8 cellular contexts compared by ENCODE assay signal in the genomic region with DNA sequence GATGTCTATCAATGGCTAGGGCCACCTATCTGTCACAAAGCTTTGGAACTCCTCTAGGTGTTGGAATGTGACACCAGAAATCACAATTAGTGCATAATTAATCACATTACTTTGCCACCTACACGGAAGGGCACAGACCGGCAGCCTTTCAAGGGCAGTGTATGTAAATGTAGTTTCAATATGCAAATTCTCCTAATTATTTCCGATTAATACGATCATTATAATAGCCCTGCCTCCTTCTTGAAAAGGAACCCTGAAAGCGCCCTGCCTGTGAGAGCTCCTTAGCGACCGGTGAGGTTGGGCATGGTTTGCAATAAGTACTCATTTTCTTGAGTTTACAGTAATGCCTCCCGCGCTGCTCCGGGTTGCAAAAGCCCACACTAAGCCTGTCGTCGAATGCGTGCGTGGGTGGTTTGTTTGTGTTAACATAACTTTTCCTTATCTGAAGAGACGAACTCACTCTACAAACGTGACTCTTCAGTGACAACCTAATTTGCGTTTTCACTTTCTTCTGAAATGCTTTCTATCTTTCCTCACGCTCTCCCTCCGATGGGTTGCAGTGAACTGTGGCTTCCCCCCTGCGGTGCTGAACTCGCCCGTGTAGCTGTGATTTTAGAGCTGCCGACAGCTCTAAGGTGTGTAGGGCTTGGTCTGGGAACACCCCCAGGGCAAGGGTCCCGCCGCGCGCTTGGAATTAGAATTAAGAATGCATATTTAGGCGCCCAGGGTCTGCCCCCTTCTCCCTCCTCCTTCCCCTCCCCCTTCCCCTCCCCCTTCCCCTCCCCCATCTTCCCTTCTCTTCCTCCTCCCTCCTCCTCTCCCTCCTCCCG. TPM values are rescaled to one million over a fixed set of nuclear protein-coding genes. Genes with fewer than 3 reads are reported as not detected.
DNase-seq lines count a peak whose midpoint lies in the region; ATAC-seq and TF ChIP-seq lines count a peak whose summit lies in the region.

No MANE protein-coding gene starts in this region.

- no peak overlapping the region for H2AK5ac ChIP-seq in H9 (ENCODE audit: insufficient read length, low read length)

- peaks cover 2% of the 10 kb centered on the region; the same call in 1 of the 2 replicates for H3K79me2 ChIP-seq in H9 (ENCODE audit: insufficient read depth, low read length)

- POLR2A ChIA-PET in AG04450 (lab: Yijun Ruan, JAX): interaction anchor here (0.6 to 5.0 kb wide), 57 partner anchors 11 to 1253 kb away, joined by 3 to 90 read pairs (median 4); partner anchors contain the start of gene MBOAT2
- POLR2A ChIA-PET in activated CD4-positive, alpha-beta T cell treated with anti-CD3 and anti-CD28 coated beads, Interleukin-2, amount 10 ng/mL, durations not matched to agents 7 days and 5 days (lab: Charles Lee): interaction anchor here (0.6 to 1.8 kb wide), 6 partner anchors 104 to 1478 kb away, joined by 3 to 17 read pairs (median 3); no protein-coding TSS in a partner anchor

- peak overlapping the region; percentile 64 for H3K4me3 ChIP-seq in AG04450 (ENCODE audit: low read depth, low read length)

- no peak overlapping the region for H3K9ac ChIP-seq in H9 (ENCODE audit: extremely low read depth, insufficient read length, low read length)

- H3K18ac ChIP-seq in H9 (ENCODE audit: insufficient read length, low read depth, low read length): peak overlapping the region; percentile 3

- H3K9me3 Mint-ChIP-seq in H9: peaks cover 0 to 8% of the 10 kb centered on the region in 2 experiments; a peak in 2 of 5 replicates
- no peaks in the 10 kb centered on the region for H3K9me3 Mint-ChIP-seq in activated CD4-positive, alpha-beta T cell treated with anti-CD3 and anti-CD28 coated beads, Interleukin-2, amount 10 ng/mL, durations not matched to agents 7 days and 5 days

- H3K27me3 ChIP-seq in AG04450 (ENCODE audit: control insufficient read depth, insufficient read depth, low read length) (no peaks in the 10 kb centered on the region), H9 (ENCODE audit: insufficient read depth, low read length) (peaks cover 25% of the 10 kb centered on the region; the same call in 1 of the 2 replicates)

- H2BK5ac ChIP-seq in H9 (ENCODE audit: insufficient read length, low read length): no peak overlapping the region

- no peak overlapping the region for H2BK120ac ChIP-seq in H9 (ENCODE audit: low read depth, low read length, poor library complexity, severe bottlenecking)

- H3K23ac ChIP-seq in H9 (ENCODE audit: insufficient read length, low read depth, low read length): no peak overlapping the region

- no CpG with 5 or more reads among the region's 29 CpGs for WGBS in H9 (ENCODE audit: extremely low coverage, insufficient read length, low lambda C conversion rate)

- no peak overlapping the region for H4K91ac ChIP-seq in H9 (ENCODE audit: insufficient read length, low read depth, low read length)

- peak overlapping the region; percentile 85 for H3K27ac ChIP-seq in AG04450 (ENCODE audit: low read depth, low read length)
- H3K27ac ChIP-seq in H9 (ENCODE audit: insufficient read length, low read depth, low read length): peak overlapping the region; percentile 15

- H3K36me3 Mint-ChIP-seq in H9 (ENCODE audit: insufficient read depth in 1 of 3, low read depth in 3 of 3): peaks cover 5 to 20% (median 20%) of the 10 kb centered on the region in 3 experiments
- peaks cover 23% of the 10 kb centered on the region for H3K36me3 Mint-ChIP-seq in activated CD4-positive, alpha-beta T cell treated with anti-CD3 and anti-CD28 coated beads, Interleukin-2, amount 10 ng/mL, durations not matched to agents 7 days and 5 days (ENCODE audit: low read depth)

- no peak overlapping the region for H3K4ac ChIP-seq in H9 (ENCODE audit: low read depth, low read length)

- H3K4me3 Mint-ChIP-seq in H9: peak overlapping the region; percentile 63 to 80
- peak overlapping the region; percentile 92 for H3K4me3 Mint-ChIP-seq in activated CD4-positive, alpha-beta T cell treated with anti-CD3 and anti-CD28 coated beads, Interleukin-2, amount 10 ng/mL, durations not matched to agents 7 days and 5 days

- no peak overlapping the region for H2BK12ac ChIP-seq in H9 (ENCODE audit: insufficient read length, low read depth, low read length)

- peak overlapping the region; percentile 88 for H3K4me2 ChIP-seq in H9 (ENCODE audit: insufficient read depth, insufficient read length, low read length)

- no peaks in the 10 kb centered on the region for H3K79me1 ChIP-seq in H9 (ENCODE audit: insufficient read depth, low read depth, low read length, poor library complexity, severe bottlenecking)

- H3K27me3 Mint-ChIP-seq in H9 (ENCODE audit: low read depth): peaks cover 23% of the 10 kb centered on the region
- peaks cover 18% of the 10 kb centered on the region for H3K27me3 Mint-ChIP-seq in activated CD4-positive, alpha-beta T cell treated with anti-CD3 and anti-CD28 coated beads, Interleukin-2, amount 10 ng/mL, durations not matched to agents 7 days and 5 days

- H3K4me1 Mint-ChIP-seq in H9: peaks cover 42 to 54% of the 10 kb centered on the region in 2 experiments
- H3K4me1 Mint-ChIP-seq in activated CD4-positive, alpha-beta T cell treated with anti-CD3 and anti-CD28 coated beads, Interleukin-2, amount 10 ng/mL, durations not matched to agents 7 days and 5 days: peaks cover 51% of the 10 kb centered on the region

- ATAC-seq in HG03520 (IDR thresholded peaks at IDR 0.05; ENCODE audit: unreplicated experiment): no peak

- H3K27ac Mint-ChIP-seq in H9: peak overlapping the region; percentile 80 to 98 (median 96); a peak in 6 of 7 replicates
- H3K27ac Mint-ChIP-seq in activated CD4-positive, alpha-beta T cell treated with anti-CD3 and anti-CD28 coated beads, Interleukin-2, amount 10 ng/mL, durations not matched to agents 7 days and 5 days: peak overlapping the region; percentile 88

- no peak overlapping the region for H2BK20ac ChIP-seq in H9 (ENCODE audit: low read depth, low read length, poor library complexity, severe bottlenecking)

- H3K14ac ChIP-seq in H9 (ENCODE audit: insufficient read depth, low read length): no peak overlapping the region

- peak; percentile 65 for DNase-seq in AG04450 (ENCODE audit: low read depth, low spot score)
- DNase-seq in H9: peak; percentile 46
- DNase-seq in NCI-H526 (lab: John Stamatoyannopoulos, UW): peak; percentile 63 to 78
- peak; percentile 78 for DNase-seq in activated CD4-positive, alpha-beta T cell treated with anti-CD3 and anti-CD28 coated beads, Interleukin-2, amount 10 ng/mL, durations not matched to agents 7 days and 5 days
- peak; percentile 69 for DNase-seq in dermis blood vessel endothelial cell
- peak; percentile 55 for DNase-seq in lung microvascular endothelial cell (ENCODE audit: low read depth in 2 of 2)
- DNase-seq in stimulated activated CD4-positive, alpha-beta T cell treated with anti-CD3 and anti-CD28 coated beads, TNF-alpha, amount 100 ng/mL, for 48 hours (ENCODE audit: low read depth in 3 of 3): peak; percentile 80 to 83 (median 83)

- H4K8ac ChIP-seq in H9 (replicated peaks; ENCODE audit: insufficient read length, low read depth, low read length): no peak overlapping the region

- no peaks in the 10 kb centered on the region; the same call in 1 of the 2 replicates for H3K9me3 ChIP-seq in AG04450 (ENCODE audit: control insufficient read depth, insufficient read depth, low read length)
- H3K9me3 ChIP-seq in H9 (ENCODE audit: control insufficient read depth, low read depth, low read length): no peaks in the 10 kb centered on the region

- no peaks in the 10 kb centered on the region; the same call in 1 of the 2 replicates for H3K4me1 ChIP-seq in H9 (ENCODE audit: insufficient read depth, low read length)

- H2BK15ac ChIP-seq in H9 (ENCODE audit: low read depth, low read length): no peak overlapping the region

- H3K56ac ChIP-seq in H9 (ENCODE audit: insufficient read length, low read depth, low read length): no peak overlapping the region

- H3T11ph ChIP-seq in H9 (ENCODE audit: low read length): no peak overlapping the region

- TF ChIP-seq CTCF in AG04450 (IDR thresholded peaks at IDR 0.05; ENCODE audit: low read depth, low read length) (peak; percentile 14; the same call in 1 of the 2 replicates), H9 (conservative IDR thresholded peaks at IDR 0.05) (no peak)

- no peaks in the 10 kb centered on the region for H4K20me1 ChIP-seq in H9 (ENCODE audit: control insufficient read depth, insufficient read depth, insufficient read length)

- CTCF ChIA-PET in AG04450 (lab: Charles Lee): interaction anchor here (0.7 to 3.6 kb wide), 6 partner anchors 9 to 1253 kb away, joined by 3 to 19 read pairs (median 3); no protein-coding TSS in a partner anchor
- CTCF ChIA-PET in activated CD4-positive, alpha-beta T cell treated with anti-CD3 and anti-CD28 coated beads, Interleukin-2, amount 10 ng/mL, durations not matched to agents 7 days and 5 days (lab: Charles Lee): interaction anchor here (0.9 to 2.4 kb wide), 7 partner anchors 12 to 1764 kb away, joined by 3 to 12 read pairs (median 3); no protein-coding TSS in a partner anchor

- no peak overlapping the region for H4K5ac ChIP-seq in H9 (ENCODE audit: insufficient read length, low read depth, low read length)

- peaks cover 39% of the 10 kb centered on the region for H3K23me2 ChIP-seq in H9 (ENCODE audit: insufficient read length, low read depth, low read length, poor library complexity, severe bottlenecking)

- H2AFZ ChIP-seq in H9 (ENCODE audit: low read length): no peak overlapping the region

RNA-seq across cellular contexts. Expression of gene ID2, which starts 0.7 kb away (rescaled TPM):
- polyA plus RNA-seq in AG04450 (2011; rRNA removed): 74.3 and 74.5 TPM in 2 replicates
- 57.8 and 78.4 TPM in 2 replicates for polyA minus RNA-seq in AG04450 (2011; rRNA and poly(A)+ RNA removed)
- total RNA-seq in H9 (2021) (48.0 and 48.6 TPM in 2 replicates), dermis blood vessel endothelial cell (31.4 and 68.2 TPM in 2 replicates), lung microvascular endothelial cell (28.1 and 141 TPM in 2 replicates)
- 100 to 1,000 TPM; 126 to 134 TPM for total RNA-seq in activated CD4-positive, alpha-beta T cell treated with anti-CD3 and anti-CD28 coated beads, Interleukin-2, amount 10 ng/mL, durations not matched to agents 7 days and 5 days
